Comparison of ENCODE assay signal across 8 cellular contexts in genomic region chr9:135907446-135908333, GRCh38. TPM values are rescaled to one million over a fixed set of nuclear protein-coding genes. Genes with fewer than 3 reads are reported as not detected.
DNase-seq lines count a peak whose midpoint lies in the region; ATAC-seq and TF ChIP-seq lines count a peak whose summit lies in the region.

Gene CAMSAP1 (minus strand): TSS chr9:135907546. CDS start chr9:135907159, 387 bp downstream.

- DNase-seq in NCI-H187 treated with DMSO at 0.1 percent for 48 hours (lab: John Stamatoyannopoulos, UW) (peak; percentile 36), anterior cingulate cortex (lab: John Stamatoyannopoulos, UW) (peak in 57 of 58 donors; percentile 56 to 96 (median 89)), right atrium auricular region (ENCODE audit: low spot score) (peak; percentile 86), pulmonary artery endothelial cell (ENCODE audit: low read depth, low spot score) (peak; percentile 79)

- intact Hi-C loops in T-helper 2 cell treated with Interferon-gamma antibody and Interleukin-4, amounts not matched to agents 100 ng/mL and 5 ng/mL, for 36 hours (cut with micrococcal nuclease), result loop anchor here (1.0 to 10.0 kb wide), 4 partner anchors 54 to 455 kb away; partner anchors contain the start of genes DNLZ, QSOX2, TMEM250 and UBAC1

- H3K27ac ChIP-seq in right atrium auricular region, result peak within 1 kb of the TSS; percentile 81 to 85
- peak within 1 kb of the TSS; percentile 62 for H3K27ac ChIP-seq in urinary bladder (ENCODE audit: low read depth)

- H3K4me3 ChIP-seq in right atrium auricular region (peak within 1 kb of the TSS; percentile 87 to 93), urinary bladder (ENCODE audit: low read depth, low read length) (peak within 1 kb of the TSS; percentile 96)

- peaks cover 3% of the 10 kb centered on the region for H3K36me3 ChIP-seq in right atrium auricular region
- no peaks in the 10 kb centered on the region for H3K36me3 ChIP-seq in urinary bladder (ENCODE audit: insufficient read depth)

- WGBS in urinary bladder, result under 1% methylated on average over 107 of the region's 108 CpGs

- ATAC-seq in GM18499 (IDR thresholded peaks at IDR 0.05; ENCODE audit: insufficient read depth, unreplicated experiment) (peak; percentile 49), HG02885 (IDR thresholded peaks at IDR 0.05; ENCODE audit: poor library complexity, unreplicated experiment) (peak; percentile 84)

- no peaks in the 10 kb centered on the region for H3K9me3 ChIP-seq in right atrium auricular region

- H3K27me3 ChIP-seq in right atrium auricular region, result no peaks in the 10 kb centered on the region

- H3K4me1 ChIP-seq in right atrium auricular region (peaks cover 0 to 39% of the 10 kb centered on the region in 2 donors), urinary bladder (ENCODE audit: insufficient read depth) (peaks cover 4% of the 10 kb centered on the region)

- no peak for TF ChIP-seq CTCF in right atrium auricular region (IDR thresholded peaks at IDR 0.05)

RNA-seq across cellular contexts. Expression of gene CAMSAP1, which starts in this region (rescaled TPM):
- 24.7 TPM in 2 replicates for total RNA-seq in T-helper 2 cell treated with Interferon-gamma antibody and Interleukin-4, amounts not matched to agents 100 ng/mL and 5 ng/mL, for 36 hours
- total RNA-seq in right atrium auricular region (10 to 100 TPM; 19.4 to 21.4 TPM), pulmonary artery endothelial cell (18.6 and 20.5 TPM in 2 replicates), urinary bladder (27.9 TPM)
- polyA plus RNA-seq in urinary bladder, result 14.9 TPM

Comparison
In these comparisons a context has a peak if more than half of its experiments do, and no peak if none do; other contexts are left out.
1. Peak in every context shown above with its lines: DNase-seq, ATAC-seq, H3K4me3 ChIP-seq and H3K27ac ChIP-seq.
2. DNase-seq: peak in every context shown above with its lines; median percentile 89 in anterior cingulate cortex; 86 in right atrium auricular region; 79 in pulmonary artery endothelial cell; 36 in NCI-H187 treated with DMSO at 0.1 percent for 48 hours.